2 cellular contexts compared by ENCODE assay signal in genomic region chr12:114779647-114780046, GRCh38.
TF ChIP-seq lines count a peak whose summit lies in the region.

No MANE protein-coding gene starts in this region.

TF ChIP-seq in HepG2, 621 proteins besides CTCF, POLR2A, EP300 and RAD21:
- TF ChIP-seq ATF4 (CRISPR knock-in tag; IDR thresholded peaks at IDR 0.05) (no peak), ZC3H13 (CRISPR knock-in tag; IDR thresholded peaks at IDR 0.05) (no peak), HOXA3 (CRISPR knock-in tag; IDR thresholded peaks at IDR 0.05) (no peak), TBX3 (IDR thresholded peaks at IDR 0.05; ENCODE audit: borderline replicate concordance) (no peak), TAF15 (IDR thresholded peaks at IDR 0.05; ENCODE audit: low read depth, low read length, poor library complexity, severe bottlenecking) (no peak)

TF ChIP-seq in H1, 55 proteins besides CTCF, POLR2A, EP300 and RAD21:
- no peak for TF ChIP-seq BACH1 (IDR thresholded peaks at IDR 0.05; ENCODE audit: low read length)
- no peak for TF ChIP-seq GABPA (IDR thresholded peaks at IDR 0.05; ENCODE audit: borderline replicate concordance, insufficient read depth, low read length)
- no peak for TF ChIP-seq MAX (IDR thresholded peaks at IDR 0.05)
